ENCODE assay signal across 23 cellular contexts in genomic region chr5:117405197-117405596, GRCh38.
A peak's percentile ranks its signal among the peaks of the same experiment; 100 is the strongest.
DNase-seq lines count a peak whose midpoint lies in the region; ATAC-seq, FAIRE-seq and TF ChIP-seq lines count a peak whose summit lies in the region.
"Had no signal": no experiment of that assay in that cellular context is flagged by ENCODE, and none has a peak within 500 bp of the region (broad histone marks: within the 10 kb centered on the region; RNA-seq: fewer than 3 reads in every experiment).

No MANE protein-coding gene starts in this region.

- H3K9me3 Mint-ChIP-seq in HFFc6 = peaks cover 33% of the 10 kb centered on the region
- H3K9me3 Mint-ChIP-seq: GM23338 had no signal

- no peak for TF ChIP-seq CTCF in HFFc6 (IDR thresholded peaks at IDR 0.05)

- no CpG with 5 or more reads among the region's 2 CpGs for WGBS in mesendoderm (ENCODE audit: extremely low coverage, insufficient coverage, low lambda C conversion rate)
- WGBS in small intestine, 3 donors = 13 to 68% (median 29%) methylated on average over 2 of the region's 2 CpGs

- no peaks in the 10 kb centered on the region for H3K36me3 Mint-ChIP-seq in HFFc6 (ENCODE audit: low read depth)
- H3K36me3 Mint-ChIP-seq: CD4-positive, CD25-positive, alpha-beta regulatory T cell; CD8-positive, alpha-beta T cell had no signal

- H3K79me2 ChIP-seq in mesendoderm (ENCODE audit: control insufficient read depth, insufficient read depth, low read length) = no peaks in the 10 kb centered on the region

- no peak overlapping the region for H2BK5ac ChIP-seq in mesendoderm (ENCODE audit: low read length)

- ATAC-seq in HG03354 (IDR thresholded peaks at IDR 0.05; ENCODE audit: poor library complexity, severe bottlenecking, unreplicated experiment) = no peak
- ATAC-seq: CD8-positive, alpha-beta T cell; GM23338; HCT116 had no signal

- H2BK120ac ChIP-seq in mesendoderm (ENCODE audit: low read depth, low read length) = no peak overlapping the region

- H3K27ac Mint-ChIP-seq in HFFc6 = no peak overlapping the region
- H3K27ac Mint-ChIP-seq: B cell; CD4-positive, CD25-positive, alpha-beta regulatory T cell; CD8-positive, alpha-beta T cell; GM23338; H9 had no signal

- no peaks in the 10 kb centered on the region for H3K27me3 ChIP-seq in mesendoderm (ENCODE audit: insufficient read depth, low read length, poor library complexity)
- no peaks in the 10 kb centered on the region for H3K27me3 ChIP-seq in small intestine (ENCODE audit: control insufficient read depth in 2 of 2, insufficient read depth in 2 of 2, low read length in 2 of 2)
- H3K27me3 ChIP-seq: BLaER1 had no signal

- H3K4me1 ChIP-seq in mesendoderm (ENCODE audit: control insufficient read depth, low read depth, low read length) = no peaks in the 10 kb centered on the region
- H3K4me1 ChIP-seq in small intestine (ENCODE audit: control insufficient read depth in 2 of 2, insufficient read depth in 1 of 2, low read depth in 1 of 2, low read length in 1 of 2) = no peaks in the 10 kb centered on the region
- H3K4me1 ChIP-seq: BLaER1, Caco-2 had no signal

- H4K8ac ChIP-seq in mesendoderm (ENCODE audit: low read depth, low read length) = no peak overlapping the region

- H3K4ac ChIP-seq in mesendoderm (ENCODE audit: low read depth, low read length) = no peak overlapping the region

- H3K36me3 ChIP-seq in mesendoderm (ENCODE audit: control insufficient read depth, insufficient read depth, low read length) (no peaks in the 10 kb centered on the region), small intestine (ENCODE audit: control insufficient read depth in 2 of 2, insufficient read depth in 2 of 2, low read length in 2 of 2) (no peaks in the 10 kb centered on the region)
- H3K36me3 ChIP-seq: BLaER1 had no signal

- peak overlapping the region; percentile 7 for H2BK15ac ChIP-seq in mesendoderm (replicated peaks; ENCODE audit: low read depth)

- H2AK5ac ChIP-seq in mesendoderm (ENCODE audit: low read length) = no peak overlapping the region

- no peak overlapping the region for H3K27ac ChIP-seq in mesendoderm (ENCODE audit: low read depth, low read length)
- no peak overlapping the region for H3K27ac ChIP-seq in small intestine (ENCODE audit: low read depth in 1 of 2, low read length in 1 of 2)
- H3K27ac ChIP-seq: 22Rv1, BLaER1, C4-2B had no signal

- H4K5ac ChIP-seq in mesendoderm (ENCODE audit: low read length) = no peak overlapping the region

- DNase-seq in HFFc6 (no peak), mesendoderm (no peak), small intestine (peak; percentile 2), NOMO-1 treated with DMSO at 0.1 percent for 48 hours (lab: John Stamatoyannopoulos, UW; ENCODE audit: unreplicated experiment) (no peak), NCI-H128 (lab: John Stamatoyannopoulos, UW; ENCODE audit: unreplicated experiment) (no peak)
- DNase-seq: Caco-2; CD4-positive, CD25-positive, alpha-beta regulatory T cell; CD8-positive, alpha-beta T cell; DMS153; DND-41; H9 had no signal

- H3K79me1 ChIP-seq in mesendoderm (ENCODE audit: low read length) = no peaks in the 10 kb centered on the region

- no peaks in the 10 kb centered on the region for H3K4me1 Mint-ChIP-seq in HFFc6 (ENCODE audit: low read depth)
- H3K4me1 Mint-ChIP-seq: B cell; CD4-positive, CD25-positive, alpha-beta regulatory T cell; GM23338; H9 had no signal

- H3K4me3 ChIP-seq in mesendoderm (ENCODE audit: low read length) (no peak overlapping the region), small intestine (ENCODE audit: low read depth in 1 of 2, low read length in 2 of 2) (no peak overlapping the region)
- H3K4me3 ChIP-seq: BLaER1, GM23338 had no signal

- H3K9ac ChIP-seq in mesendoderm (ENCODE audit: low read length) = no peak overlapping the region
- H3K9ac ChIP-seq: BLaER1 had no signal

- no peak overlapping the region for H3K56ac ChIP-seq in mesendoderm (ENCODE audit: low read length)

- H3K18ac ChIP-seq in mesendoderm (ENCODE audit: low read length) = no peak overlapping the region

- H3K23ac ChIP-seq in mesendoderm (ENCODE audit: low read length) = no peak overlapping the region

- FAIRE-seq in colon (lab: Jason Lieb, UNC) (peak; percentile 95), small intestine (lab: Jason Lieb, UNC) (no peak)
- FAIRE-seq: A204.1, G401.6, GM12892, GM19239 had no signal

- no peak overlapping the region for H3K4me2 ChIP-seq in mesendoderm (ENCODE audit: low read length)
- H3K4me2 ChIP-seq: BLaER1, GM23338 had no signal

- peaks cover 3% of the 10 kb centered on the region; the same call in 1 of the 2 replicates for H3K27me3 Mint-ChIP-seq in HFFc6 (ENCODE audit: insufficient read depth)
- H3K27me3 Mint-ChIP-seq: B cell; CD4-positive, CD25-positive, alpha-beta regulatory T cell had no signal

- peak overlapping the region; percentile 26; the same call in 1 of the 2 replicates for H3K4me3 Mint-ChIP-seq in HFFc6
- H3K4me3 Mint-ChIP-seq: B cell; CD4-positive, CD25-positive, alpha-beta regulatory T cell; CD8-positive, alpha-beta T cell; GM23338; H9 had no signal

- no peaks in the 10 kb centered on the region for H3K9me3 ChIP-seq in small intestine (ENCODE audit: control insufficient read depth, low read depth)
- H3K9me3 ChIP-seq: BLaER1, Caco-2 had no signal
